In genomic region chr1:10510520-10511493, GRCh38 we compare ENCODE assay signal across 8 cellular contexts. TPM values are rescaled to one million over a fixed set of nuclear protein-coding genes. Genes with fewer than 3 reads are reported as not detected.
DNase-seq lines count a peak whose midpoint lies in the region; ATAC-seq lines count a peak whose summit lies in the region.

No MANE protein-coding gene starts in this region.

- H3K4me1 ChIP-seq in ACC112 (ENCODE audit: control insufficient read depth, insufficient read depth, low read length, unreplicated experiment) = peaks cover 35% of the 10 kb centered on the region
- H3K4me1 ChIP-seq in SJSA1 (replicated peaks) = peaks cover 45% of the 10 kb centered on the region

- H3K27ac ChIP-seq in ACC112 (ENCODE audit: low read depth, low read length) = peak overlapping the region; percentile 84
- H3K27ac ChIP-seq in SJSA1 = peak overlapping the region; percentile 89

- H3K36me3 ChIP-seq in ACC112 (ENCODE audit: insufficient read depth, low read length) (no peaks in the 10 kb centered on the region), SJSA1 (no peaks in the 10 kb centered on the region; the same call in 1 of the 2 replicates)

- H2AFZ ChIP-seq in ACC112 (ENCODE audit: low read length, unreplicated experiment) = no peak overlapping the region

- H3K27me3 ChIP-seq in ACC112 (ENCODE audit: insufficient read depth, low read length) (no peaks in the 10 kb centered on the region), SJSA1 (replicated peaks) (no peaks in the 10 kb centered on the region)

- peak overlapping the region; percentile 62 for H3K4me3 ChIP-seq in ACC112 (ENCODE audit: low read depth, low read length)
- H3K4me3 ChIP-seq in SJSA1 = no peak overlapping the region

- intact Hi-C loops in left colon (cut with DNase I, micrococcal nuclease) = loop anchor here in 1 of 2 donors (5.0 kb wide), 1 partner anchor 361 kb away; no protein-coding TSS in a partner anchor

- DNase-seq in SJSA1 (ENCODE audit: low read depth in 1 of 2, low spot score in 2 of 2) (peak; percentile 84 to 86), left colon (no peak), NCI-H748 treated with DMSO at 0.1 percent for 48 hours (lab: John Stamatoyannopoulos, UW) (no peak)
- DNase-seq in activated naive CD4-positive, alpha-beta T cell treated with Interleukin-2 at 50 U/mL for 16 hours = peak; percentile 86
- DNase-seq in stimulated activated CD8-positive, alpha-beta memory T cell treated with anti-CD3 and anti-CD28 coated beads, Interleukin-2, amount 100 ng/mL, for 48 hours (ENCODE audit: low read depth in 2 of 2) = peak; percentile 58 to 67

- H3K9me3 ChIP-seq in SJSA1 (replicated peaks) = no peaks in the 10 kb centered on the region

- ATAC-seq in GM18867 (IDR thresholded peaks at IDR 0.05; ENCODE audit: unreplicated experiment) (peak; percentile 85), HG03108 (IDR thresholded peaks at IDR 0.05; ENCODE audit: unreplicated experiment) (peak; percentile 88), left colon (peak; percentile 57)

- peaks cover 54% of the 10 kb centered on the region for H3K79me2 ChIP-seq in ACC112 (ENCODE audit: control insufficient read depth, insufficient read depth, low read length, unreplicated experiment)

RNA-seq across cellular contexts. Expression of gene PEX14, which starts 36.1 kb away (rescaled TPM):
- 13.8 and 14.0 TPM in 2 replicates for total RNA-seq in SJSA1 (2014; rRNA removed; shearing (Covaris generic))
- total RNA-seq in left colon = 10 to 100 TPM; 19.7 to 21.5 TPM

RNA-seq across cellular contexts. Expression of gene DFFA, which starts 38.5 kb away (rescaled TPM):
- total RNA-seq in SJSA1 (2014; rRNA removed; shearing (Covaris generic)) = 40.6 and 45.7 TPM in 2 replicates
- 10 to 100 TPM; 22.6 to 26.8 TPM for total RNA-seq in left colon

Comparison
In these comparisons a context has a peak if more than half of its experiments do, and no peak if none do; other contexts are left out.
1. DNase-seq: peak in SJSA1 (2 of 2), activated naive CD4-positive, alpha-beta T cell treated with Interleukin-2 at 50 U/mL for 16 hours (single experiment) and stimulated activated CD8-positive, alpha-beta memory T cell treated with anti-CD3 and anti-CD28 coated beads, Interleukin-2, amount 100 ng/mL, for 48 hours (2 of 2); none in left colon (0 of 2) and NCI-H748 treated with DMSO at 0.1 percent for 48 hours (single experiment).
2. Peak in every context shown above with its lines, with median percentiles within 50 percentile points of each other: ATAC-seq.